ENCODE assay signal across 15 cellular contexts in genomic region chr4:186227221-186227620, GRCh38. TPM values are rescaled to one million over a fixed set of nuclear protein-coding genes. Genes with fewer than 3 reads are reported as not detected.
DNase-seq lines count a peak whose midpoint lies in the region; ATAC-seq, FAIRE-seq and TF ChIP-seq lines count a peak whose summit lies in the region.
"Had no signal": no experiment of that assay in that cellular context is flagged by ENCODE, and none has a peak within 500 bp of the region (broad histone marks: within the 10 kb centered on the region; RNA-seq: fewer than 3 reads in every experiment).

TSS of gene KLKB1 (plus strand) at chr4:186227507. CDS start at chr4:186228196, 689 bp downstream.

- TF ChIP-seq CTCF in LNCaP clone FGC (IDR thresholded peaks at IDR 0.05; ENCODE audit: control insufficient read depth, extremely low read depth, insufficient read depth), result no peak
- TF ChIP-seq CTCF in cardiac fibroblast (IDR thresholded peaks at IDR 0.05; ENCODE audit: low read depth, low read length), result no peak

- FAIRE-seq in frontal cortex (lab: Jason Lieb, UNC), result no peak

- no peak for ATAC-seq in GM18511 (IDR thresholded peaks at IDR 0.05; ENCODE audit: unreplicated experiment)
- ATAC-seq in GM21360 (IDR thresholded peaks at IDR 0.05; ENCODE audit: unreplicated experiment), result no peak
- ATAC-seq in GM21576 (IDR thresholded peaks at IDR 0.05; ENCODE audit: unreplicated experiment), result no peak
- ATAC-seq: stimulated activated naive CD8-positive, alpha-beta T cell treated with anti-CD3 and anti-CD28 coated beads, Interleukin-15, Interleukin-2, amounts not matched to agents 100 U/mL and 50 U/mL, for 24 hours had no signal

- peak; percentile 16 for DNase-seq in COLO668 (lab: John Stamatoyannopoulos, UW; ENCODE audit: unreplicated experiment)
- peak; percentile 94 for DNase-seq in LNCaP clone FGC (ENCODE audit: low read depth)
- DNase-seq in cardiac fibroblast (ENCODE audit: low read depth in 2 of 2), result peak; percentile 40 to 51
- peak; percentile 11 to 87 for DNase-seq in lung microvascular endothelial cell (ENCODE audit: low read depth in 2 of 2)
- no peak for DNase-seq in frontal cortex (ENCODE audit: low spot score in 2 of 2)
- DNase-seq: activated CD4-positive, alpha-beta T cell treated with anti-CD3 and anti-CD28 coated beads, Interleukin-2, amount 50 U/mL, for 48 hours; activated effector memory CD4-positive, alpha-beta T cell treated with anti-CD3 and anti-CD28 coated beads, Interleukin-2, amount 50 U/mL, for 16 hours; BE2C; GDM1; NCI-H146; stimulated activated CD4-positive, alpha-beta T cell treated with anti-CD3 and anti-CD28 coated beads, Interleukin-4, amount 100 ng/mL, for 24 hours; stimulated activated naive CD8-positive, alpha-beta T cell treated with anti-CD3 and anti-CD28 coated beads, Interleukin-15, Interleukin-2, amounts not matched to agents 100 U/mL and 50 U/mL, for 24 hours had no signal

- H3K4me3 ChIP-seq in LNCaP clone FGC (ENCODE audit: low read depth, low read length) (no peak within 1 kb of the TSS), cardiac fibroblast (replicated peaks in 1 of 2; ENCODE audit: low read depth in 2 of 2, low read length in 2 of 2) (no peak within 1 kb of the TSS)

RNA-seq across cellular contexts. Expression of gene KLKB1, which starts in this region (rescaled TPM):
- 0.20 and 0.22 TPM in 2 replicates for total RNA-seq in lung microvascular endothelial cell
- total RNA-seq in frontal cortex, result 0.82 TPM

Comparison
In these comparisons a context has a peak if more than half of its experiments do, and no peak if none do; other contexts are left out.
1. Peak in DNase-seq in lung microvascular endothelial cell; RNA of the gene not detected or under 1 TPM.
2. DNase-seq: peak in COLO668 (single experiment), LNCaP clone FGC (single experiment) and cardiac fibroblast (2 of 2); none in frontal cortex (0 of 2).